ENCODE assay signal across 9 cellular contexts in genomic region chr22:36156119-36156514, GRCh38. TPM values are rescaled to one million over a fixed set of nuclear protein-coding genes. Genes with fewer than 3 reads are reported as not detected.
DNase-seq lines count a peak whose midpoint lies in the region; ATAC-seq and TF ChIP-seq lines count a peak whose summit lies in the region.
"Had no signal": no experiment of that assay in that cellular context is flagged by ENCODE, and none has a peak within 500 bp of the region (broad histone marks: within the 10 kb centered on the region; RNA-seq: fewer than 3 reads in every experiment).

No MANE protein-coding gene starts in this region.

- no peak for ATAC-seq in RWPE2 (ENCODE audit: low read depth)
- no peak for ATAC-seq in HG03025 (IDR thresholded peaks at IDR 0.05; ENCODE audit: low FRiP score, unreplicated experiment)
- ATAC-seq: HCT116 had no signal

- peaks cover 13% of the 10 kb centered on the region for H3K27me3 Mint-ChIP-seq in endothelial cell (ENCODE audit: unreplicated experiment)

- 32 to 37% (median 37%) methylated on average over 8 of the region's 8 CpGs for WGBS in ovary, 3 donors

- H3K4me3 ChIP-seq in BLaER1 treated with 17β-estradiol and CSF1 and Interleukin-3, amounts not matched to agents 10 nM and 100 nM = peak overlapping the region; percentile 50 to 75 (median 66)
- H3K4me3 ChIP-seq in RWPE2 (ENCODE audit: severe bottlenecking) (no peak overlapping the region), ovary (peak overlapping the region; percentile 35), WERI-Rb-1 (ENCODE audit: low read depth, low read length) (no peak overlapping the region)

- peak overlapping the region; percentile 80 to 96 (median 91) for H3K27ac ChIP-seq in BLaER1 treated with 17β-estradiol and CSF1 and Interleukin-3, amounts not matched to agents 10 nM and 100 nM
- H3K27ac ChIP-seq in RWPE2 (ENCODE audit: poor library complexity, severe bottlenecking) (peak overlapping the region; percentile 32), ovary (peak overlapping the region; percentile 84 to 85), WERI-Rb-1 (no peak overlapping the region)

- H4K20me1 ChIP-seq in BLaER1 treated with 17β-estradiol and CSF1 and Interleukin-3, amounts not matched to agents 10 nM and 100 nM = no peaks in the 10 kb centered on the region

- DNase-seq in RWPE2 (ENCODE audit: low spot score) (no peak), endothelial cell (ENCODE audit: low spot score) (no peak), ovary (no peak), RPMI8226 (no peak), NCI-H1694 treated with DMSO at 0.1 percent for 48 hours (lab: John Stamatoyannopoulos, UW) (no peak), WERI-Rb-1 (no peak)

- peak overlapping the region; percentile 92 to 99 (median 97) for H3K4me2 ChIP-seq in BLaER1 treated with 17β-estradiol and CSF1 and Interleukin-3, amounts not matched to agents 10 nM and 100 nM

- intact Hi-C loops in ovary (cut with DNase I) = loop anchor here in 1 of 4 donors (10.0 kb wide), 1 partner anchor 1159 kb away; no protein-coding TSS in a partner anchor

- H3K36me3 Mint-ChIP-seq in endothelial cell (ENCODE audit: low read depth, unreplicated experiment) = no peaks in the 10 kb centered on the region

- H3K9ac ChIP-seq in BLaER1 treated with 17β-estradiol and CSF1 and Interleukin-3, amounts not matched to agents 10 nM and 100 nM = peak overlapping the region; percentile 80 to 91 (median 86)

- peaks cover 0 to 18% (median 9%) of the 10 kb centered on the region in 11 experiments; a peak in 10 of 22 replicates for H3K9me3 ChIP-seq in BLaER1 treated with 17β-estradiol and CSF1 and Interleukin-3, amounts not matched to agents 10 nM and 100 nM (replicated peaks in 1 of 11)
- H3K9me3 ChIP-seq in RWPE2 (ENCODE audit: severe bottlenecking) (no peaks in the 10 kb centered on the region), ovary (no peaks in the 10 kb centered on the region), WERI-Rb-1 (ENCODE audit: severe bottlenecking) (no peaks in the 10 kb centered on the region)

- H3K4me1 Mint-ChIP-seq in endothelial cell (ENCODE audit: unreplicated experiment) = peaks cover 33% of the 10 kb centered on the region

- H3K27me3 ChIP-seq in BLaER1 treated with 17β-estradiol and CSF1 and Interleukin-3, amounts not matched to agents 10 nM and 100 nM = no peaks in the 10 kb centered on the region
- no peaks in the 10 kb centered on the region for H3K27me3 ChIP-seq in RWPE2 (ENCODE audit: insufficient read depth, poor library complexity, severe bottlenecking)
- no peaks in the 10 kb centered on the region for H3K27me3 ChIP-seq in ovary
- peaks cover 6% of the 10 kb centered on the region for H3K27me3 ChIP-seq in WERI-Rb-1 (ENCODE audit: insufficient read depth, low read depth, severe bottlenecking)

- TF ChIP-seq POLR2A in ovary (IDR thresholded peaks at IDR 0.05) = no peak

- TF ChIP-seq EP300 in ovary (IDR thresholded peaks at IDR 0.05) = no peak

- H3K4me1 ChIP-seq in BLaER1 treated with 17β-estradiol and CSF1 and Interleukin-3, amounts not matched to agents 10 nM and 100 nM = peaks cover 60 to 79% (median 64%) of the 10 kb centered on the region in 10 experiments
- H3K4me1 ChIP-seq in RWPE2 (ENCODE audit: insufficient read depth, poor library complexity, severe bottlenecking) (peaks cover 9% of the 10 kb centered on the region), ovary (ENCODE audit: insufficient read depth) (peaks cover 23% of the 10 kb centered on the region)

- no peak for TF ChIP-seq CTCF in RWPE2 (IDR thresholded peaks at IDR 0.05; ENCODE audit: poor library complexity, severe bottlenecking)
- no peak for TF ChIP-seq CTCF in endothelial cell (IDR thresholded peaks at IDR 0.05; ENCODE audit: unreplicated experiment)
- TF ChIP-seq CTCF in ovary (IDR thresholded peaks at IDR 0.05) = no peak
- no peak for TF ChIP-seq CTCF in WERI-Rb-1 (IDR thresholded peaks at IDR 0.05; ENCODE audit: low read depth, low read length)

- H3K27ac Mint-ChIP-seq in endothelial cell (ENCODE audit: unreplicated experiment) = peak overlapping the region; percentile 96

- peaks cover 4 to 43% (median 23%) of the 10 kb centered on the region in 11 experiments; a peak in 16 of 22 replicates for H3K36me3 ChIP-seq in BLaER1 treated with 17β-estradiol and CSF1 and Interleukin-3, amounts not matched to agents 10 nM and 100 nM
- no peaks in the 10 kb centered on the region for H3K36me3 ChIP-seq in RWPE2 (ENCODE audit: low read depth)
- H3K36me3 ChIP-seq in ovary = no peaks in the 10 kb centered on the region
- H3K36me3 ChIP-seq in WERI-Rb-1 = no peaks in the 10 kb centered on the region

- H3K9me3 Mint-ChIP-seq in endothelial cell (ENCODE audit: unreplicated experiment) = no peaks in the 10 kb centered on the region

- no peak overlapping the region for H3K4me3 Mint-ChIP-seq in endothelial cell (ENCODE audit: unreplicated experiment)

RNA-seq across cellular contexts. Expression of gene APOL3, which starts 4.4 kb away (rescaled TPM):
- total RNA-seq in endothelial cell (ENCODE audit: unreplicated experiment) (1.2 TPM), ovary (10 to 100 TPM; 15.4 to 23.0 (median 18.6) TPM)
- polyA plus RNA-seq in ovary = 10 to 100 TPM; 19.6 to 62.1 TPM

RNA-seq across cellular contexts. Expression of gene APOL4, which starts 45.5 kb away (rescaled TPM):
- total RNA-seq in endothelial cell (ENCODE audit: unreplicated experiment) = 4.4 TPM
- 10 to 100 TPM in 3 of 7 donors, 1 to 10 TPM in 2, under 1 TPM in 2; 0.31 to 18.6 (median 7.3) TPM for total RNA-seq in ovary
- 1 to 10 TPM; 5.6 to 8.5 TPM for polyA plus RNA-seq in ovary

Comparison
In these comparisons a context has a peak if more than half of its experiments do, and no peak if none do; other contexts are left out.
1. H3K4me3 ChIP-seq: peak in BLaER1 treated with 17β-estradiol and CSF1 and Interleukin-3, amounts not matched to agents 10 nM and 100 nM (10 of 10) and ovary (single experiment); none in RWPE2 (single experiment) and WERI-Rb-1 (single experiment).